Comparison of ENCODE assay signal across 20 cellular contexts in genomic region chr12:93622485-93622884, GRCh38. TPM values are rescaled to one million over a fixed set of nuclear protein-coding genes. Genes with fewer than 3 reads are reported as not detected.
DNase-seq lines count a peak whose midpoint lies in the region; ATAC-seq and TF ChIP-seq lines count a peak whose summit lies in the region.
"Had no signal": no experiment of that assay in that cellular context is flagged by ENCODE, and none has a peak within 500 bp of the region (broad histone marks: within the 10 kb centered on the region; RNA-seq: fewer than 3 reads in every experiment).

No MANE protein-coding gene starts in this region.

- no peak overlapping the region for H3K27ac ChIP-seq in mammary epithelial cell (ENCODE audit: insufficient read depth, low read depth, low read length)
- peak overlapping the region; percentile 68 to 69 for H3K27ac ChIP-seq in ascending aorta
- no peak overlapping the region for H3K27ac ChIP-seq in psoas muscle
- H3K27ac ChIP-seq: neural progenitor cell, PC-9, right atrium auricular region, suprapubic skin, VCaP had no signal

- H3K4me3 Mint-ChIP-seq in MCF 10A (ENCODE audit: unreplicated experiment) = no peak overlapping the region
- H3K4me3 Mint-ChIP-seq: CD8-positive, alpha-beta memory T cell; mesothelial cell of epicardium; neural progenitor cell had no signal

- TF ChIP-seq CTCF in MCF 10A (IDR thresholded peaks at IDR 0.05; ENCODE audit: unreplicated experiment) (no peak), mammary epithelial cell (conservative IDR thresholded peaks at IDR 0.05 in 1 of 2, IDR thresholded peaks at IDR 0.05 in 1 of 2; ENCODE audit: extremely low read depth in 1 of 2, insufficient read depth in 1 of 2, low read depth in 1 of 2, low read length in 2 of 2) (no peak), ascending aorta (IDR thresholded peaks at IDR 0.05) (no peak), foreskin fibroblast (IDR thresholded peaks at IDR 0.05; ENCODE audit: low read depth, low read length) (no peak), psoas muscle (IDR thresholded peaks at IDR 0.05) (no peak)

- in situ Hi-C loops in mammary epithelial cell (cut with MboI; ENCODE audit: low sequenced_read_pairs in 2 of 2) = no loop called here

- no peak overlapping the region for H3K9ac ChIP-seq in mammary epithelial cell (ENCODE audit: insufficient read depth, low read length)
- H3K9ac ChIP-seq: neural progenitor cell had no signal

- peaks cover 18% of the 10 kb centered on the region for H3K4me1 Mint-ChIP-seq in MCF 10A (ENCODE audit: insufficient read depth, unreplicated experiment)
- H3K4me1 Mint-ChIP-seq: CD8-positive, alpha-beta memory T cell; mesothelial cell of epicardium; neural progenitor cell had no signal

- no peaks in the 10 kb centered on the region for H3K9me3 ChIP-seq in mammary epithelial cell (replicated peaks; ENCODE audit: insufficient read depth, low read length)
- H3K9me3 ChIP-seq in ascending aorta = no peaks in the 10 kb centered on the region
- H3K9me3 ChIP-seq in psoas muscle = no peaks in the 10 kb centered on the region
- H3K9me3 ChIP-seq: right atrium auricular region, suprapubic skin had no signal

- DNase-seq in MCF 10A (ENCODE audit: unreplicated experiment) (peak; percentile 68), mammary epithelial cell (no peak), ascending aorta (ENCODE audit: low spot score in 2 of 2) (peak in 1 of 2 donors; percentile 66), foreskin fibroblast (peak; percentile 57 to 68), COLO668 (lab: John Stamatoyannopoulos, UW; ENCODE audit: unreplicated experiment) (no peak), glomerular visceral epithelial cell (ENCODE audit: extremely low spot score) (no peak), NCI-H2196 (lab: John Stamatoyannopoulos, UW; ENCODE audit: unreplicated experiment) (no peak), psoas muscle (no peak)
- DNase-seq: activated CD8-positive, alpha-beta memory T cell treated with anti-CD3 and anti-CD28 coated beads for 24 hours; CD8-positive, alpha-beta memory T cell; H7; NCI-H2081 treated with DMSO at 0.1 percent for 48 hours; PC-9; stimulated activated CD4-positive, alpha-beta T cell treated with anti-CD3 and anti-CD28 coated beads, Interleukin-1b, Interleukin-23, amount 100 ng/mL, for 48 hours had no signal

- no peak overlapping the region for H3K4me2 ChIP-seq in mammary epithelial cell (ENCODE audit: insufficient read depth, low read depth, low read length)
- H3K4me2 ChIP-seq: neural progenitor cell, PC-9 had no signal

- H3K9me3 Mint-ChIP-seq in MCF 10A (ENCODE audit: unreplicated experiment) = no peaks in the 10 kb centered on the region
- H3K9me3 Mint-ChIP-seq: mesothelial cell of epicardium had no signal

- CTCF ChIA-PET in MCF 10A (lab: Yijun Ruan, JAX) (interaction anchor here (0.6 kb wide), 1 partner anchor 33 kb away, joined by 3 read pairs; no protein-coding TSS in a partner anchor), mammary epithelial cell (lab: Charles Lee; ENCODE audit: low non-redundant PET) (no interaction called here)

- no peaks in the 10 kb centered on the region for H3K36me3 Mint-ChIP-seq in MCF 10A (ENCODE audit: insufficient read depth, unreplicated experiment)
- H3K36me3 Mint-ChIP-seq: CD8-positive, alpha-beta memory T cell; mesothelial cell of epicardium; neural progenitor cell had no signal

- H4K20me1 ChIP-seq in mammary epithelial cell (ENCODE audit: insufficient read depth, low read length) = no peaks in the 10 kb centered on the region

- H2AFZ ChIP-seq in mammary epithelial cell (ENCODE audit: low read depth, low read length) = no peak overlapping the region
- H2AFZ ChIP-seq: neural progenitor cell, PC-9 had no signal

- H3K27me3 ChIP-seq in mammary epithelial cell (ENCODE audit: insufficient read depth, low read length) (no peaks in the 10 kb centered on the region), ascending aorta (no peaks in the 10 kb centered on the region), psoas muscle (ENCODE audit: insufficient read depth in 3 of 3, low read length in 2 of 3) (no peaks in the 10 kb centered on the region)
- H3K27me3 ChIP-seq: neural progenitor cell, right atrium auricular region, suprapubic skin had no signal

- no peak overlapping the region for H3K27ac Mint-ChIP-seq in MCF 10A (ENCODE audit: low read depth, unreplicated experiment)
- H3K27ac Mint-ChIP-seq: activated T-helper 2 cell treated with anti-CD3 and anti-CD28 coated beads, Interferon-gamma antibody, Interleukin-2, Interleukin-4, amounts not matched to agents 10 μg/mL and 5 μg/mL and 100 μg/mL, durations not matched to agents 14 hours and 24 hours and 36 hours; mesothelial cell of epicardium; neural progenitor cell had no signal

- 80% methylated on average over 2 of the region's 2 CpGs for WGBS in mammary epithelial cell (ENCODE audit: low coverage, missing lambda C conversion rate)
- WGBS in psoas muscle, 3 donors = 67 to 77% (median 73%) methylated on average over 2 of the region's 2 CpGs

- no peaks in the 10 kb centered on the region for H3K79me2 ChIP-seq in mammary epithelial cell (ENCODE audit: insufficient read depth, low read length)

- H3K36me3 ChIP-seq in mammary epithelial cell (ENCODE audit: insufficient read depth, low read length) (no peaks in the 10 kb centered on the region), ascending aorta (no peaks in the 10 kb centered on the region), psoas muscle (ENCODE audit: insufficient read depth in 1 of 2, low read depth in 1 of 2) (no peaks in the 10 kb centered on the region)
- H3K36me3 ChIP-seq: neural progenitor cell, right atrium auricular region, suprapubic skin had no signal

- H3K4me1 ChIP-seq in mammary epithelial cell (ENCODE audit: insufficient read depth, low read length) = peaks cover 18% of the 10 kb centered on the region
- H3K4me1 ChIP-seq in ascending aorta = peaks cover 0 to 8% of the 10 kb centered on the region in 2 donors
- peaks cover 13% of the 10 kb centered on the region for H3K4me1 ChIP-seq in psoas muscle
- H3K4me1 ChIP-seq: neural progenitor cell had no signal

- POLR2A ChIA-PET in MCF 10A (lab: Yijun Ruan, JAX) = interaction anchor here (1.0 kb wide), 1 partner anchor 451 kb away, joined by 3 read pairs; no protein-coding TSS in a partner anchor

- dilution Hi-C loops in mammary epithelial cell (cut with HindIII; ENCODE audit: low sequenced_read_pairs) = no loop called here

- intact Hi-C loops in MCF 10A (cut with micrococcal nuclease) = no loop called here
- intact Hi-C loops in mammary epithelial cell (cut with micrococcal nuclease) = no loop called here
- intact Hi-C loops in ascending aorta (cut with DNase I) = no loop called here
- intact Hi-C loops in psoas muscle (cut with DNase I) = no loop called here

- BruUV-seq in MCF 10A (replicated peaks; lab: Mats Ljungman, UMichigan) (no TSS peak), mammary epithelial cell (replicated peaks; lab: Mats Ljungman, UMichigan) (no TSS peak)

- H3K4me3 ChIP-seq in mammary epithelial cell (replicated peaks in 1 of 3; ENCODE audit: insufficient read depth in 1 of 3, low read depth in 2 of 3, low read length in 3 of 3) (no peak overlapping the region), ascending aorta (peak overlapping the region in 1 of 2 donors; percentile 12), foreskin fibroblast (ENCODE audit: low read depth in 1 of 2, low read length in 2 of 2) (no peak overlapping the region), psoas muscle (no peak overlapping the region)
- H3K4me3 ChIP-seq: neural progenitor cell, PC-9, right atrium auricular region, suprapubic skin had no signal

- no peaks in the 10 kb centered on the region for H3K27me3 Mint-ChIP-seq in MCF 10A (ENCODE audit: insufficient read depth, unreplicated experiment)

- ATAC-seq in psoas muscle = no peak

RNA-seq across cellular contexts. Expression of gene SOCS2, which starts 50.0 kb away (rescaled TPM):
- total RNA-seq in MCF 10A (2022) = 38.7 and 44.9 TPM in 2 replicates
- total RNA-seq in mammary epithelial cell = 10 to 100 TPM; 19.4 to 27.0 TPM
- 8.9 TPM for polyA plus RNA-seq in mammary epithelial cell
- 1.4 TPM for polyA minus RNA-seq in mammary epithelial cell
- 95.8 TPM for total RNA-seq in ascending aorta
- 10 to 100 TPM in 1 of 4 donors, 1 to 10 TPM in 3; 2.9 to 10.6 (median 6.6) TPM for total RNA-seq in psoas muscle
- polyA plus RNA-seq in psoas muscle = 1 to 10 TPM; 3.2 to 4.7 (median 3.4) TPM

RNA-seq across cellular contexts. Expression of gene CRADD, which starts 54.7 kb away (rescaled TPM):
- 15.4 and 17.1 TPM in 2 replicates for total RNA-seq in MCF 10A (2022)
- 10 to 100 TPM; 13.3 to 14.2 TPM for total RNA-seq in mammary epithelial cell
- 9.5 TPM for polyA plus RNA-seq in mammary epithelial cell
- not detected for polyA minus RNA-seq in mammary epithelial cell
- total RNA-seq in ascending aorta = not detected
- total RNA-seq in psoas muscle = 10 to 100 TPM; 12.7 to 21.1 (median 14.7) TPM
- 10 to 100 TPM; 11.0 to 12.1 (median 11.5) TPM for polyA plus RNA-seq in psoas muscle

Comparison
In these comparisons a context has a peak if more than half of its experiments do, and no peak if none do; other contexts are left out.
1. DNase-seq: peak in MCF 10A (single experiment) and foreskin fibroblast (2 of 2); none in mammary epithelial cell (single experiment), COLO668 (single experiment), glomerular visceral epithelial cell (single experiment), NCI-H2196 (single experiment) and psoas muscle (0 of 2).
2. H3K27ac ChIP-seq: peak in ascending aorta (2 of 2); none in mammary epithelial cell (single experiment) and psoas muscle (single experiment).
3. RNA of gene CRADD, which starts 54.7 kb away (total RNA-seq): 15.4 to 17.1 TPM in MCF 10A, 12.7 to 21.1 TPM in psoas muscle and 13.3 to 14.2 TPM in mammary epithelial cell; not detected in ascending aorta (single experiment); every median in the first group is over 10 times any median in the second.